8 cellular contexts compared by ENCODE assay signal in the genomic region with DNA sequence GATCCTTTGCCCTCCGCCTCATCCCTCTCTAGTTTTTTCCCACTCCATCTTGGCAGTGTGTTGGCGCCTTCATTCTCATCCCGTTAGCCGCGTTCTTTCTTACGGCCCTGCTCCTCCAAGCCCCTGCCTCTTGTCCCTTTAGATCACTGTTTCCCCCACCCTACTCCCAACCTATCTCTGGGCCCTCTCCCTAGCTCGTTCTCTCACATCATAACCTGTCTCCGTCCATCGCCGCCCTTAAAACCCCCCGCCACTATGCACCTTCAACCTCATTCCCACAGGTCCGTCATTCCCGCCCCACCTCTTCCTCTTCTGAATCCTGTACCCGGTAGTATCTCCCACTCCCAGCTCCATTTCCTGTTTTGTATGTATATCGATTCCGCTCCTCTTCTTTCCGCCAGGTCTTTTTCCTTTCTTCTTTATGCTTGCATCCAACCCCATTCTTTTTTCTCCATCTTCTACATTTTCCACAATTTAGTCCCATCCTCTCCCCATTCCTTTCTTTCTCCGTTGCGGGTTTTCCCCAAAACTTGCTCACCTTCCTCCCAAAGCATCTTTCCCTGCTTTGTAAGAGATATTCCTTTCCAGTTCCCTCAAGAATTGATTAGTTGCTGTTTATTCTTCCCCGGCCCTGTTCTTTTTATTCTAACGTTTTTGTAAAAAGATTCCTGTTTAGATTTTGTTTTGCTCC. TPM values are rescaled to one million over a fixed set of nuclear protein-coding genes. Genes with fewer than 3 reads are reported as not detected.
A peak's percentile ranks its signal among the peaks of the same experiment; 100 is the strongest.
DNase-seq lines count a peak whose midpoint lies in the region; ATAC-seq lines count a peak whose summit lies in the region.

No MANE protein-coding gene starts in this region.

- peaks cover 2% of the 10 kb centered on the region for H3K79me1 ChIP-seq in mesenchymal stem cell (replicated peaks; ENCODE audit: low read length, poor library complexity, severe bottlenecking)

- H3K4me3 ChIP-seq in mesenchymal stem cell (ENCODE audit: insufficient read depth in 1 of 2, low read depth in 1 of 2, low read length in 2 of 2) = peak overlapping the region; percentile 76 to 98

- peak overlapping the region; percentile 68 to 93 for H3K4ac ChIP-seq in mesenchymal stem cell (ENCODE audit: low read depth in 1 of 2, low read length in 2 of 2)

- WGBS in mesenchymal stem cell = under 1% methylated on average over 19 of the region's 21 CpGs

- peak overlapping the region; percentile 85 for H3K4me2 ChIP-seq in mesenchymal stem cell (ENCODE audit: low read length, poor library complexity, severe bottlenecking)

- H3K27me3 ChIP-seq in mesenchymal stem cell (ENCODE audit: control insufficient read depth in 1 of 2, insufficient read depth in 1 of 2, low read length in 2 of 2) = no peaks in the 10 kb centered on the region

- H3K18ac ChIP-seq in mesenchymal stem cell (ENCODE audit: low read depth in 1 of 2, low read length in 2 of 2) = peak overlapping the region; percentile 75 to 82

- peaks cover 7% of the 10 kb centered on the region for H3K4me1 ChIP-seq in mesenchymal stem cell (ENCODE audit: control insufficient read depth, insufficient read depth, low read depth, low read length)

- H2BK12ac ChIP-seq in mesenchymal stem cell (ENCODE audit: low read length in 2 of 2) = peak overlapping the region; percentile 63 to 93

- peak overlapping the region; percentile 59 for H4K8ac ChIP-seq in mesenchymal stem cell (ENCODE audit: low read length)

- H3K9me3 ChIP-seq in mesenchymal stem cell (ENCODE audit: control insufficient read depth, low read length) = no peaks in the 10 kb centered on the region

- H3K23ac ChIP-seq in mesenchymal stem cell (ENCODE audit: low read length in 2 of 2) = no peak overlapping the region

- peak overlapping the region; percentile 88 for H4K91ac ChIP-seq in mesenchymal stem cell (ENCODE audit: low read length)

- DNase-seq in H4 (ENCODE audit: low spot score) = peak; percentile 57
- peak; percentile 21 for DNase-seq in NCI-H524 treated with DMSO at 0.1 percent for 48 hours (lab: John Stamatoyannopoulos, UW)
- DNase-seq in dermis blood vessel endothelial cell = peak; percentile 50
- DNase-seq in mesenchymal stem cell = peak; percentile 51

- H2BK5ac ChIP-seq in mesenchymal stem cell (ENCODE audit: low read depth, low read length, poor library complexity, severe bottlenecking) = peak overlapping the region; percentile 89

- no peak overlapping the region for H2AK5ac ChIP-seq in mesenchymal stem cell (ENCODE audit: low read length, severe bottlenecking)

- H3K36me3 ChIP-seq in mesenchymal stem cell (ENCODE audit: control insufficient read depth in 1 of 2, insufficient read depth in 2 of 2, low read depth in 1 of 2, low read length in 2 of 2) = no peaks in the 10 kb centered on the region

- peak overlapping the region; percentile 94 for H3K9ac ChIP-seq in mesenchymal stem cell (ENCODE audit: low read length)

- no peak for ATAC-seq in GM19452 (IDR thresholded peaks at IDR 0.05; ENCODE audit: unreplicated experiment)
- no peak for ATAC-seq in GM18520 (IDR thresholded peaks at IDR 0.05; ENCODE audit: unreplicated experiment)
- ATAC-seq in HG02970 (IDR thresholded peaks at IDR 0.05; ENCODE audit: low FRiP score, unreplicated experiment) = no peak
- no peak for ATAC-seq in GM18519 (IDR thresholded peaks at IDR 0.05; ENCODE audit: low FRiP score, unreplicated experiment)

- H3K14ac ChIP-seq in mesenchymal stem cell (ENCODE audit: low read length in 2 of 2) = peak overlapping the region in 1 of 2 experiments; percentile 13

- peak overlapping the region; percentile 38 for H2BK120ac ChIP-seq in mesenchymal stem cell (ENCODE audit: low read depth, low read length)

- H3K27ac ChIP-seq in mesenchymal stem cell (ENCODE audit: low read length, poor library complexity, severe bottlenecking) = peak overlapping the region; percentile 73

- H2AFZ ChIP-seq in mesenchymal stem cell (ENCODE audit: low read depth, low read length) = peak overlapping the region; percentile 93

- H2BK15ac ChIP-seq in mesenchymal stem cell (ENCODE audit: low read depth, poor library complexity, severe bottlenecking) = no peak overlapping the region

RNA-seq across cellular contexts. Expression of a gene that starts 0.7 kb away (rescaled TPM):
- total RNA-seq in H4 (2014; rRNA removed; shearing (Covaris generic)) = 24.7 and 35.9 TPM in 2 replicates
- 9.9 and 11.3 TPM in 2 replicates for total RNA-seq in dermis blood vessel endothelial cell
- 12.4 TPM for polyA plus RNA-seq in mesenchymal stem cell (2013, experiment 1 of 2)
- 12.0 TPM for polyA plus RNA-seq in mesenchymal stem cell (2013, experiment 2 of 2)

RNA-seq across cellular contexts. Expression of a gene that starts 58.9 kb away (rescaled TPM):
- total RNA-seq in H4 (2014; rRNA removed; shearing (Covaris generic)) = 3.8 and 4.5 TPM in 2 replicates
- total RNA-seq in dermis blood vessel endothelial cell = 12.4 and 19.4 TPM in 2 replicates
- 2.3 TPM for polyA plus RNA-seq in mesenchymal stem cell (2013, experiment 1 of 2)
- 2.4 TPM for polyA plus RNA-seq in mesenchymal stem cell (2013, experiment 2 of 2)
